8 cellular contexts compared by ENCODE assay signal in genomic region chr2:20050712-20051517, GRCh38. TPM values are rescaled to one million over a fixed set of nuclear protein-coding genes. Genes with fewer than 3 reads are reported as not detected.
A peak's percentile ranks its signal among the peaks of the same experiment; 100 is the strongest.
DNase-seq lines count a peak whose midpoint lies in the region; ATAC-seq, FAIRE-seq and TF ChIP-seq lines count a peak whose summit lies in the region.

No MANE protein-coding gene starts in this region.

- peak; percentile 26 for FAIRE-seq in GM12891 (lab: Jason Lieb, UNC)

- peaks cover 0 to 4% of the 10 kb centered on the region in 2 donors for H3K4me1 ChIP-seq in uterus

- H3K9me3 ChIP-seq in AG04450 (ENCODE audit: control insufficient read depth, insufficient read depth, low read length) (no peaks in the 10 kb centered on the region), uterus (no peaks in the 10 kb centered on the region)

- TF ChIP-seq CTCF in AG04450 (IDR thresholded peaks at IDR 0.05; ENCODE audit: low read depth, low read length): 0 out of 2 replicates have a peak, but pooled peaks have one; percentile 26
- peak; percentile 34 for TF ChIP-seq CTCF in fibroblast of pulmonary artery (IDR thresholded peaks at IDR 0.05; ENCODE audit: low read length, missing control alignments)
- peak in 1 of 4 experiments; percentile 19 for TF ChIP-seq CTCF in uterus (IDR thresholded peaks at IDR 0.05)

- H3K4me1 Mint-ChIP-seq in activated CD4-positive, alpha-beta memory T cell treated with anti-CD3 and anti-CD28 coated beads for 36 hours (ENCODE audit: low read depth): peaks cover 28% of the 10 kb centered on the region

- H3K27me3 ChIP-seq in AG04450 (ENCODE audit: control insufficient read depth, insufficient read depth, low read length) (no peaks in the 10 kb centered on the region), uterus (no peaks in the 10 kb centered on the region)

- POLR2A ChIA-PET in AG04450 (lab: Yijun Ruan, JAX): interaction anchor here (0.8 to 4.6 kb wide), 11 partner anchors 8 to 104 kb away, joined by 3 to 54 read pairs (median 4); partner anchors contain the start of gene WDR35
- POLR2A ChIA-PET in activated CD4-positive, alpha-beta memory T cell treated with anti-CD3 and anti-CD28 coated beads for 36 hours (lab: Charles Lee): interaction anchor here (1.1 to 1.8 kb wide), 3 partner anchors 36 to 150 kb away, joined by 3 to 5 read pairs (median 5); partner anchors contain the start of genes TTC32 and WDR35

- H3K36me3 Mint-ChIP-seq in activated CD4-positive, alpha-beta memory T cell treated with anti-CD3 and anti-CD28 coated beads for 36 hours: no peaks in the 10 kb centered on the region

- H3K27ac ChIP-seq in AG04450 (ENCODE audit: low read depth, low read length) (peak overlapping the region; percentile 100), uterus (peak overlapping the region; percentile 95 to 98)

- no peaks in the 10 kb centered on the region for H3K36me3 ChIP-seq in uterus

- ATAC-seq in HG02763 (IDR thresholded peaks at IDR 0.05; ENCODE audit: unreplicated experiment): peak; percentile 9

- H3K4me3 Mint-ChIP-seq in activated CD4-positive, alpha-beta memory T cell treated with anti-CD3 and anti-CD28 coated beads for 36 hours: no peak overlapping the region

- H3K27ac Mint-ChIP-seq in activated CD4-positive, alpha-beta memory T cell treated with anti-CD3 and anti-CD28 coated beads for 36 hours: no peak overlapping the region

- peak overlapping the region; percentile 97 for H3K4me3 ChIP-seq in AG04450 (ENCODE audit: low read depth, low read length)
- H3K4me3 ChIP-seq in fibroblast of pulmonary artery (replicated peaks; ENCODE audit: low read depth, low read length): peak overlapping the region; percentile 83
- H3K4me3 ChIP-seq in uterus: peak overlapping the region; percentile 74 to 76

- TF ChIP-seq POLR2A in GM12891 (IDR thresholded peaks at IDR 0.05; ENCODE audit: low read depth, low read length) (no peak), uterus (IDR thresholded peaks at IDR 0.05) (no peak)

- no peaks in the 10 kb centered on the region for H3K9me3 Mint-ChIP-seq in activated CD4-positive, alpha-beta memory T cell treated with anti-CD3 and anti-CD28 coated beads for 36 hours

- no peak for DNase-seq in AG04450 (ENCODE audit: low read depth, low spot score)
- no peak for DNase-seq in GM12891 (ENCODE audit: insufficient read length, low spot score)
- peak; percentile 30 for DNase-seq in NCI-H2107 treated with DMSO at 0.1 percent for 48 hours (lab: John Stamatoyannopoulos, UW; ENCODE audit: unreplicated experiment)
- peak; percentile 54 for DNase-seq in activated CD4-positive, alpha-beta memory T cell treated with anti-CD3 and anti-CD28 coated beads for 36 hours
- peak; percentile 71 for DNase-seq in fibroblast of pulmonary artery (ENCODE audit: low read depth)
- peak; percentile 72 for DNase-seq in myocyte (ENCODE audit: low read depth)
- DNase-seq in uterus: peak; percentile 47 to 66

- H3K27me3 Mint-ChIP-seq in activated CD4-positive, alpha-beta memory T cell treated with anti-CD3 and anti-CD28 coated beads for 36 hours: peaks cover 7% of the 10 kb centered on the region

- CTCF ChIA-PET in AG04450 (lab: Charles Lee): interaction anchor here (1.0 to 4.4 kb wide), 4 partner anchors 11 to 276 kb away, joined by 3 to 34 read pairs (median 8); no protein-coding TSS in a partner anchor
- CTCF ChIA-PET in activated CD4-positive, alpha-beta memory T cell treated with anti-CD3 and anti-CD28 coated beads for 36 hours (lab: Charles Lee): interaction anchor here (0.6 to 2.2 kb wide), 3 partner anchors 35 to 600 kb away, joined by 4 to 8 read pairs (median 4); partner anchors contain the start of gene HS1BP3

- intact Hi-C loops in activated CD4-positive, alpha-beta memory T cell treated with anti-CD3 and anti-CD28 coated beads for 36 hours (cut with micrococcal nuclease): loop anchor here (1.0 to 2.0 kb wide), 7 partner anchors 36 to 772 kb away; partner anchors contain the start of genes LDAH, PUM2, TTC32 and WDR35
- intact Hi-C loops in uterus (cut with DNase I; ENCODE audit: low total_unique reads): no loop called here

TF ChIP-seq in GM12891, 5 proteins besides CTCF, POLR2A, EP300 and RAD21:
- TF ChIP-seq PAX5 (IDR thresholded peaks at IDR 0.05; ENCODE audit: insufficient read depth, low read length, severe bottlenecking) (no peak), POLR2AphosphoS5 (IDR thresholded peaks at IDR 0.05; ENCODE audit: low read depth, low read length) (no peak), SPI1 (IDR thresholded peaks at IDR 0.05; ENCODE audit: low read depth, low read length) (no peak), POU2F2 (IDR thresholded peaks at IDR 0.05; ENCODE audit: low read depth, low read length) (peak; percentile 12; the same call in 1 of the 2 replicates), TAF1 (IDR thresholded peaks at IDR 0.05; ENCODE audit: low read depth, low read length) (no peak)
TF ChIP-seq in GM12891: peak in this region for 1.

RNA-seq across cellular contexts. Expression of gene LAPTM4A, which starts 0.5 kb away (rescaled TPM):
- 1,309 and 1,416 TPM in 2 replicates for polyA plus RNA-seq in AG04450 (2011; rRNA removed)
- 285 and 391 TPM in 2 replicates for polyA minus RNA-seq in AG04450 (2011; rRNA and poly(A)+ RNA removed)
- 38.9 TPM for polyA plus RNA-seq in GM12891 (2012; ENCODE audit: low read depth, missing spikeins)
- total RNA-seq in activated CD4-positive, alpha-beta memory T cell treated with anti-CD3 and anti-CD28 coated beads for 36 hours: 10 to 100 TPM; 26.7 to 29.0 TPM
- total RNA-seq in myocyte: 283 and 291 TPM in 2 replicates
- 411 TPM for polyA plus RNA-seq in myocyte (2012)
- 100 to 1,000 TPM; 255 to 386 (median 292) TPM for total RNA-seq in uterus

RNA-seq across cellular contexts. Expression of gene MATN3, which starts 38.4 kb away (rescaled TPM):
- polyA plus RNA-seq in AG04450 (2011; rRNA removed): 2.7 and 3.0 TPM in 2 replicates
- 1.4 and 1.6 TPM in 2 replicates for polyA minus RNA-seq in AG04450 (2011; rRNA and poly(A)+ RNA removed)
- not detected for polyA plus RNA-seq in GM12891 (2012; ENCODE audit: low read depth, missing spikeins)
- not detected for total RNA-seq in activated CD4-positive, alpha-beta memory T cell treated with anti-CD3 and anti-CD28 coated beads for 36 hours
- total RNA-seq in myocyte: 1.1 and 1.2 TPM in 2 replicates
- polyA plus RNA-seq in myocyte (2012): 7.6 TPM
- total RNA-seq in uterus: 1 to 10 TPM; 1.2 to 2.1 (median 1.3) TPM

Comparison
In these comparisons a context has a peak if more than half of its experiments do, and no peak if none do; other contexts are left out.
1. DNase-seq: peak in NCI-H2107 treated with DMSO at 0.1 percent for 48 hours (single experiment), activated CD4-positive, alpha-beta memory T cell treated with anti-CD3 and anti-CD28 coated beads for 36 hours (single experiment), fibroblast of pulmonary artery (single experiment), myocyte (single experiment) and uterus (2 of 2); none in AG04450 (single experiment) and GM12891 (single experiment).
2. Peak in every context shown above with its lines, with median percentiles within 50 percentile points of each other: H3K4me3 ChIP-seq.